19 cellular contexts compared by ENCODE assay signal in genomic region chr3:64995857-64996564, GRCh38.
DNase-seq lines count a peak whose midpoint lies in the region; ATAC-seq, FAIRE-seq and TF ChIP-seq lines count a peak whose summit lies in the region.
"Had no signal": no experiment of that assay in that cellular context is flagged by ENCODE, and none has a peak within 500 bp of the region (broad histone marks: within the 10 kb centered on the region; RNA-seq: fewer than 3 reads in every experiment).

No MANE protein-coding gene starts in this region.

- no peaks in the 10 kb centered on the region for H4K20me1 ChIP-seq in astrocyte (ENCODE audit: insufficient read depth, low read length)

- peak; percentile 22 for DNase-seq in GM12865 (ENCODE audit: low read depth)
- peak; percentile 68 for DNase-seq in astrocyte (ENCODE audit: low read depth)
- DNase-seq in left ventricle myocardium superior: no peak
- no peak for DNase-seq in trophoblast cell
- no peak for DNase-seq in CD8-positive, alpha-beta memory T cell
- DNase-seq in sigmoid colon: no peak
- no peak for DNase-seq in activated naive CD4-positive, alpha-beta T cell treated with anti-CD3 and anti-CD28 coated beads, Interleukin-2, amount 50 U/mL, for 72 hours (ENCODE audit: low spot score in 2 of 2)
- no peak for DNase-seq in stimulated activated naive B cell treated with anti-CD40 and anti-IgM and Interleukin-4, amounts not matched to agents 10 μg/mL and 1 μg/mL and 100 μg/mL, for 72 hours
- DNase-seq: activated CD4-positive, CD25-positive, alpha-beta regulatory T cell; activated naive CD8-positive, alpha-beta T cell treated with anti-CD3 and anti-CD28 coated beads for 36 hours; BE2C; foreskin keratinocyte; naive B cell; NCI-H1048; right lobe of liver; stimulated activated naive CD4-positive, alpha-beta T cell had no signal

- POLR2A ChIA-PET in CD8-positive, alpha-beta memory T cell (lab: Charles Lee): no interaction called here

- no peak overlapping the region for H2BK5ac ChIP-seq in trophoblast cell (ENCODE audit: low read depth, low read length, poor library complexity)

- no peak overlapping the region for H3K14ac ChIP-seq in trophoblast cell (ENCODE audit: low read length)

- H3K18ac ChIP-seq in trophoblast cell (ENCODE audit: low read length): no peak overlapping the region

- peaks cover 3% of the 10 kb centered on the region for H3K9me3 Mint-ChIP-seq in astrocyte (ENCODE audit: unreplicated experiment)
- peaks cover 0 to 18% (median 6%) of the 10 kb centered on the region in 5 donors for H3K9me3 Mint-ChIP-seq in CD8-positive, alpha-beta memory T cell
- peaks cover 0 to 19% of the 10 kb centered on the region in 2 donors for H3K9me3 Mint-ChIP-seq in activated naive CD4-positive, alpha-beta T cell treated with anti-CD3 and anti-CD28 coated beads, Interleukin-2, amount 50 U/mL, for 72 hours
- no peaks in the 10 kb centered on the region for H3K9me3 Mint-ChIP-seq in stimulated activated naive B cell treated with anti-CD40 and anti-IgM and Interleukin-4, amounts not matched to agents 10 μg/mL and 1 μg/mL and 100 μg/mL, for 72 hours
- H3K9me3 Mint-ChIP-seq: activated naive CD8-positive, alpha-beta T cell treated with anti-CD3 and anti-CD28 coated beads for 36 hours; dendritic cell treated with granulocyte-macrophage colony-stimulating factor and Interleukin-4, amounts not matched to agents 40 ng/mL and 50 ng/mL, for 4 days had no signal

- H3K27me3 ChIP-seq in astrocyte (ENCODE audit: insufficient read depth, low read length) (no peaks in the 10 kb centered on the region), trophoblast cell (ENCODE audit: insufficient read depth, low read length) (no peaks in the 10 kb centered on the region), sigmoid colon (no peaks in the 10 kb centered on the region)
- H3K27me3 ChIP-seq in CD8-positive, alpha-beta memory T cell (ENCODE audit: insufficient read depth, low read length, poor library complexity, severe bottlenecking): no peaks in the 10 kb centered on the region
- H3K27me3 ChIP-seq: BE2C, foreskin keratinocyte, right lobe of liver, vagina had no signal

- peaks cover 19% of the 10 kb centered on the region for H3K4me1 Mint-ChIP-seq in astrocyte (ENCODE audit: low read depth, unreplicated experiment)
- H3K4me1 Mint-ChIP-seq in CD8-positive, alpha-beta memory T cell: no peaks in the 10 kb centered on the region
- H3K4me1 Mint-ChIP-seq in stimulated activated naive B cell treated with anti-CD40 and anti-IgM and Interleukin-4, amounts not matched to agents 10 μg/mL and 1 μg/mL and 100 μg/mL, for 72 hours: no peaks in the 10 kb centered on the region
- H3K4me1 Mint-ChIP-seq: activated naive CD8-positive, alpha-beta T cell treated with anti-CD3 and anti-CD28 coated beads for 36 hours; IgD-negative memory B cell; naive B cell had no signal

- no peaks in the 10 kb centered on the region for H3K36me3 ChIP-seq in astrocyte (ENCODE audit: insufficient read depth, low read length)
- no peaks in the 10 kb centered on the region for H3K36me3 ChIP-seq in trophoblast cell (ENCODE audit: control insufficient read depth in 1 of 2, insufficient read depth in 2 of 2, low read length in 2 of 2)
- H3K36me3 ChIP-seq in CD8-positive, alpha-beta memory T cell (ENCODE audit: insufficient read depth, low read length): no peaks in the 10 kb centered on the region
- H3K36me3 ChIP-seq in sigmoid colon: no peaks in the 10 kb centered on the region
- H3K36me3 ChIP-seq: BE2C, right lobe of liver, vagina had no signal

- H3K27ac ChIP-seq in astrocyte (ENCODE audit: low read depth, low read length) (no peak overlapping the region), trophoblast cell (ENCODE audit: low read depth, low read length) (peak overlapping the region; percentile 58), sigmoid colon (no peak overlapping the region)
- H3K27ac ChIP-seq in CD8-positive, alpha-beta memory T cell (ENCODE audit: low read depth, low read length): no peak overlapping the region
- H3K27ac ChIP-seq: foreskin keratinocyte, right lobe of liver, vagina had no signal

- TF ChIP-seq POLR2A in sigmoid colon (IDR thresholded peaks at IDR 0.05): no peak

- no CpG with 5 or more reads among the region's 10 CpGs for WGBS in trophoblast cell (ENCODE audit: extremely low coverage, insufficient coverage, insufficient read length)
- WGBS in sigmoid colon, 2 donors: 38 to 48% methylated on average over 10 of the region's 10 CpGs

- no peak for TF ChIP-seq CTCF in GM12865 (IDR thresholded peaks at IDR 0.05; ENCODE audit: insufficient read depth, low read depth, low read length, missing control alignments)
- no peak for TF ChIP-seq CTCF in astrocyte (IDR thresholded peaks at IDR 0.05; ENCODE audit: insufficient read depth, low read depth, low read length)
- TF ChIP-seq CTCF in sigmoid colon (IDR thresholded peaks at IDR 0.05): no peak

- CTCF ChIA-PET in CD8-positive, alpha-beta memory T cell (lab: Charles Lee): no interaction called here

- no peak overlapping the region for H4K8ac ChIP-seq in trophoblast cell (ENCODE audit: low read depth, low read length)

- H3K9ac ChIP-seq in astrocyte (ENCODE audit: low read length) (no peak overlapping the region), trophoblast cell (ENCODE audit: low read length) (no peak overlapping the region)

- no peaks in the 10 kb centered on the region for H3K79me2 ChIP-seq in astrocyte (ENCODE audit: insufficient read depth, low read length)
- no peaks in the 10 kb centered on the region for H3K79me2 ChIP-seq in trophoblast cell (ENCODE audit: control insufficient read depth, insufficient read depth, low read length, poor library complexity)

- H3K36me3 Mint-ChIP-seq in astrocyte (ENCODE audit: low read depth, unreplicated experiment): no peaks in the 10 kb centered on the region
- peaks cover 0 to 3% (median 0%) of the 10 kb centered on the region in 3 donors for H3K36me3 Mint-ChIP-seq in CD8-positive, alpha-beta memory T cell
- no peaks in the 10 kb centered on the region for H3K36me3 Mint-ChIP-seq in activated naive CD4-positive, alpha-beta T cell treated with anti-CD3 and anti-CD28 coated beads, Interleukin-2, amount 50 U/mL, for 72 hours
- no peaks in the 10 kb centered on the region for H3K36me3 Mint-ChIP-seq in stimulated activated naive B cell treated with anti-CD40 and anti-IgM and Interleukin-4, amounts not matched to agents 10 μg/mL and 1 μg/mL and 100 μg/mL, for 72 hours
- H3K36me3 Mint-ChIP-seq: activated naive CD8-positive, alpha-beta T cell treated with anti-CD3 and anti-CD28 coated beads for 36 hours; IgD-negative memory B cell; naive B cell had no signal

- H3K4me2 ChIP-seq in astrocyte (ENCODE audit: low read length): peak overlapping the region; percentile 19
- H3K4me2 ChIP-seq in trophoblast cell (ENCODE audit: low read length): no peak overlapping the region

- H2AK5ac ChIP-seq in trophoblast cell (ENCODE audit: low read length): no peak overlapping the region

- no peak overlapping the region for H3K4me3 ChIP-seq in GM12865 (ENCODE audit: low read depth, low read length)
- no peak overlapping the region for H3K4me3 ChIP-seq in astrocyte (ENCODE audit: insufficient read depth, low read depth, low read length)
- no peak overlapping the region for H3K4me3 ChIP-seq in trophoblast cell (ENCODE audit: low read depth, low read length)
- H3K4me3 ChIP-seq in CD8-positive, alpha-beta memory T cell (ENCODE audit: low read length): no peak overlapping the region
- no peak overlapping the region for H3K4me3 ChIP-seq in sigmoid colon
- H3K4me3 ChIP-seq: right lobe of liver, vagina had no signal

- H4K12ac ChIP-seq in trophoblast cell (ENCODE audit: low read depth, low read length): no peak overlapping the region

- intact Hi-C loops in left ventricle myocardium superior (cut with micrococcal nuclease): no loop called here
- intact Hi-C loops in sigmoid colon (cut with DNase I): no loop called here

- H3K79me1 ChIP-seq in trophoblast cell (ENCODE audit: low read length): peaks cover 5% of the 10 kb centered on the region

- H2BK120ac ChIP-seq in trophoblast cell (ENCODE audit: insufficient read depth, low read length, poor library complexity): no peak overlapping the region

- H3K4me1 ChIP-seq in astrocyte (ENCODE audit: insufficient read depth, low read length): no peaks in the 10 kb centered on the region
- peaks cover 4 to 11% of the 10 kb centered on the region in 2 experiments for H3K4me1 ChIP-seq in trophoblast cell (ENCODE audit: control insufficient read depth in 1 of 2, insufficient read depth in 2 of 2, low read length in 2 of 2)
- no peaks in the 10 kb centered on the region for H3K4me1 ChIP-seq in CD8-positive, alpha-beta memory T cell (ENCODE audit: insufficient read depth, low read length)
- peaks cover 0 to 9% (median 0%) of the 10 kb centered on the region in 4 donors for H3K4me1 ChIP-seq in sigmoid colon
- H3K4me1 ChIP-seq: right lobe of liver had no signal

- no peak overlapping the region for H2BK12ac ChIP-seq in trophoblast cell (ENCODE audit: low read length)

- FAIRE-seq in astrocyte (lab: Jason Lieb, UNC): no peak

- no peak overlapping the region for H2AFZ ChIP-seq in astrocyte (ENCODE audit: low read depth, low read length)
- no peak overlapping the region for H2AFZ ChIP-seq in trophoblast cell (ENCODE audit: insufficient read depth, low read length, poor library complexity)

- no peak overlapping the region for H3K4me3 Mint-ChIP-seq in astrocyte (ENCODE audit: unreplicated experiment)
- H3K4me3 Mint-ChIP-seq in CD8-positive, alpha-beta memory T cell: no peak overlapping the region
- no peak overlapping the region for H3K4me3 Mint-ChIP-seq in stimulated activated naive B cell treated with anti-CD40 and anti-IgM and Interleukin-4, amounts not matched to agents 10 μg/mL and 1 μg/mL and 100 μg/mL, for 72 hours
- H3K4me3 Mint-ChIP-seq: activated naive CD8-positive, alpha-beta T cell treated with anti-CD3 and anti-CD28 coated beads for 36 hours; dendritic cell treated with granulocyte-macrophage colony-stimulating factor and Interleukin-4, amounts not matched to agents 40 ng/mL and 50 ng/mL, for 4 days; IgD-negative memory B cell; naive B cell had no signal

- peak; percentile 54 for ATAC-seq in left ventricle myocardium superior
- ATAC-seq in activated naive CD4-positive, alpha-beta T cell treated with anti-CD3 and anti-CD28 coated beads, Interleukin-2, amount 50 U/mL, for 72 hours: no peak
- no peak for ATAC-seq in stimulated activated naive B cell treated with anti-CD40 and anti-IgM and Interleukin-4, amounts not matched to agents 10 μg/mL and 1 μg/mL and 100 μg/mL, for 72 hours (replicated peaks)
- ATAC-seq: foreskin keratinocyte had no signal

- H3K27me3 Mint-ChIP-seq in astrocyte (ENCODE audit: low read depth, unreplicated experiment): no peaks in the 10 kb centered on the region
- no peaks in the 10 kb centered on the region for H3K27me3 Mint-ChIP-seq in CD8-positive, alpha-beta memory T cell
- no peaks in the 10 kb centered on the region for H3K27me3 Mint-ChIP-seq in stimulated activated naive B cell treated with anti-CD40 and anti-IgM and Interleukin-4, amounts not matched to agents 10 μg/mL and 1 μg/mL and 100 μg/mL, for 72 hours
- H3K27me3 Mint-ChIP-seq: activated naive CD8-positive, alpha-beta T cell treated with anti-CD3 and anti-CD28 coated beads for 36 hours; dendritic cell treated with granulocyte-macrophage colony-stimulating factor and Interleukin-4, amounts not matched to agents 40 ng/mL and 50 ng/mL, for 4 days; IgD-negative memory B cell had no signal

- H3K9me3 ChIP-seq in astrocyte (ENCODE audit: insufficient read depth, low read depth, low read length): no peaks in the 10 kb centered on the region
- no peaks in the 10 kb centered on the region for H3K9me3 ChIP-seq in trophoblast cell (ENCODE audit: insufficient read depth, low read depth, low read length)
- no peaks in the 10 kb centered on the region for H3K9me3 ChIP-seq in CD8-positive, alpha-beta memory T cell (ENCODE audit: low read length)
- H3K9me3 ChIP-seq in sigmoid colon: no peaks in the 10 kb centered on the region
- H3K9me3 ChIP-seq: BE2C, right lobe of liver, vagina had no signal

- no peak overlapping the region for H4K91ac ChIP-seq in trophoblast cell (ENCODE audit: low read depth, low read length)

- H3K23ac ChIP-seq in trophoblast cell (ENCODE audit: low read length): no peak overlapping the region

- H3K4ac ChIP-seq in trophoblast cell (ENCODE audit: low read depth, low read length): no peak overlapping the region

- H3K27ac Mint-ChIP-seq in astrocyte (ENCODE audit: unreplicated experiment): no peak overlapping the region
- no peak overlapping the region for H3K27ac Mint-ChIP-seq in CD8-positive, alpha-beta memory T cell
- H3K27ac Mint-ChIP-seq in activated naive CD4-positive, alpha-beta T cell treated with anti-CD3 and anti-CD28 coated beads, Interleukin-2, amount 50 U/mL, for 72 hours: no peak overlapping the region
- no peak overlapping the region for H3K27ac Mint-ChIP-seq in stimulated activated naive B cell treated with anti-CD40 and anti-IgM and Interleukin-4, amounts not matched to agents 10 μg/mL and 1 μg/mL and 100 μg/mL, for 72 hours
- H3K27ac Mint-ChIP-seq: activated naive CD8-positive, alpha-beta T cell treated with anti-CD3 and anti-CD28 coated beads for 36 hours; dendritic cell treated with granulocyte-macrophage colony-stimulating factor and Interleukin-4, amounts not matched to agents 40 ng/mL and 50 ng/mL, for 4 days; IgD-negative memory B cell; naive B cell had no signal

- no peak for TF ChIP-seq EP300 in sigmoid colon (IDR thresholded peaks at IDR 0.05)

Comparison
In these comparisons a context has a peak if more than half of its experiments do, and no peak if none do; other contexts are left out.
1. DNase-seq: peak in GM12865 (single experiment) and astrocyte (single experiment); none in left ventricle myocardium superior (single experiment), trophoblast cell (0 of 2), CD8-positive, alpha-beta memory T cell (0 of 5), sigmoid colon (single experiment), activated naive CD4-positive, alpha-beta T cell treated with anti-CD3 and anti-CD28 coated beads, Interleukin-2, amount 50 U/mL, for 72 hours (0 of 2) and stimulated activated naive B cell treated with anti-CD40 and anti-IgM and Interleukin-4, amounts not matched to agents 10 μg/mL and 1 μg/mL and 100 μg/mL, for 72 hours (single experiment).